Comparison of ENCODE assay signal across 18 cellular contexts in genomic region chr18:45554070-45554767, GRCh38.
A peak's percentile ranks its signal among the peaks of the same experiment; 100 is the strongest.
DNase-seq lines count a peak whose midpoint lies in the region; ATAC-seq, FAIRE-seq and TF ChIP-seq lines count a peak whose summit lies in the region.
"Had no signal": no experiment of that assay in that cellular context is flagged by ENCODE, and none has a peak within 500 bp of the region (broad histone marks: within the 10 kb centered on the region; RNA-seq: fewer than 3 reads in every experiment).

No MANE protein-coding gene starts in this region.

- H3K4me3 ChIP-seq in HepG2 (replicated peaks in 1 of 3; ENCODE audit: insufficient read depth in 1 of 3, low read depth in 2 of 3, low read length in 3 of 3), result no peak overlapping the region
- H3K4me3 ChIP-seq in right lobe of liver, result no peak overlapping the region
- no peak overlapping the region for H3K4me3 ChIP-seq in heart right ventricle
- H3K4me3 ChIP-seq: MG63, PC-9 had no signal

- ATAC-seq in HepG2 (no peak), right lobe of liver (no peak), heart right ventricle (peak; percentile 37 to 76 (median 66))

- 34% methylated on average over 10 of the region's 10 CpGs for WGBS in HepG2 (ENCODE audit: low lambda C conversion rate)
- 62% methylated on average over 10 of the region's 10 CpGs for WGBS in right lobe of liver (ENCODE audit: insufficient coverage, low coverage, low lambda C conversion rate, missing lambda C conversion rate)
- 59 to 67% methylated on average over 10 of the region's 10 CpGs for WGBS in heart right ventricle, 2 donors

- intact Hi-C loops in HepG2 (cut with micrococcal nuclease; ENCODE audit: unreplicated experiment) (no loop called here), right lobe of liver (cut with DNase I) (no loop called here), heart right ventricle (cut with DNase I) (no loop called here)

- CTCF ChIA-PET in HepG2 (lab: Yijun Ruan, JAX; ENCODE audit: low intra/inter-chr PET ratio, low total read pairs), result no interaction called here

- no peaks in the 10 kb centered on the region for H3K79me2 ChIP-seq in HepG2 (ENCODE audit: insufficient read depth, low read length)

- H3K27ac Mint-ChIP-seq in mesothelial cell of epicardium (peak overlapping the region; percentile 70), endothelial cell (ENCODE audit: unreplicated experiment) (no peak overlapping the region)
- H3K27ac Mint-ChIP-seq: CD14-positive monocyte had no signal

- POLR2A ChIA-PET in HepG2 (lab: Yijun Ruan, JAX), result no interaction called here

- no peaks in the 10 kb centered on the region for H3K27me3 Mint-ChIP-seq in mesothelial cell of epicardium (ENCODE audit: low read depth)
- H3K27me3 Mint-ChIP-seq in endothelial cell (ENCODE audit: unreplicated experiment), result peaks cover 2% of the 10 kb centered on the region

- DNase-seq in HepG2 (ENCODE audit: low spot score) (no peak), right lobe of liver (no peak), heart right ventricle (peak; percentile 42), mesothelial cell of epicardium (ENCODE audit: low spot score in 2 of 2, unreplicated experiment in 2 of 2) (no peak), GM20000 (ENCODE audit: low spot score) (no peak), NCI-H446 (lab: John Stamatoyannopoulos, UW) (no peak), endothelial cell (ENCODE audit: low spot score) (no peak)
- DNase-seq: DMS 273 treated with DMSO at 0.1 percent for 48 hours, H7, Karpas-422, MG63, NCI-H1092, NCI-H2171, NCI-H510A, NCI-H82, PC-9 had no signal

- H3K9me3 ChIP-seq in HepG2 (ENCODE audit: low read length), result no peaks in the 10 kb centered on the region
- H3K9me3 ChIP-seq in right lobe of liver, result no peaks in the 10 kb centered on the region
- no peaks in the 10 kb centered on the region for H3K9me3 ChIP-seq in heart right ventricle
- H3K9me3 ChIP-seq: MG63 had no signal

- no peak for FAIRE-seq in HepG2 (lab: Jason Lieb, UNC)
- FAIRE-seq: GM12892 had no signal

- H3K36me3 ChIP-seq in HepG2 (replicated peaks in 1 of 2; ENCODE audit: control insufficient read depth in 1 of 2, insufficient read depth in 2 of 2, low read length in 2 of 2) (no peaks in the 10 kb centered on the region), right lobe of liver (no peaks in the 10 kb centered on the region), heart right ventricle (no peaks in the 10 kb centered on the region)
- H3K36me3 ChIP-seq: MG63 had no signal

- H3K36me3 Mint-ChIP-seq in mesothelial cell of epicardium (no peaks in the 10 kb centered on the region), endothelial cell (ENCODE audit: low read depth, unreplicated experiment) (no peaks in the 10 kb centered on the region)
- H3K36me3 Mint-ChIP-seq: CD14-positive monocyte had no signal

- peaks cover under 1% of the 10 kb centered on the region; the same call in 1 of the 2 replicates for H3K4me1 ChIP-seq in HepG2 (ENCODE audit: insufficient read depth, low read length)
- no peaks in the 10 kb centered on the region for H3K4me1 ChIP-seq in right lobe of liver
- H3K4me1 ChIP-seq in heart right ventricle, result peaks cover 0 to 6% (median 0%) of the 10 kb centered on the region in 9 donors

- H3K27me3 ChIP-seq in HepG2 (ENCODE audit: control insufficient read depth in 1 of 2, insufficient read depth in 2 of 2, low read length in 2 of 2), result no peaks in the 10 kb centered on the region
- H3K27me3 ChIP-seq in right lobe of liver, result no peaks in the 10 kb centered on the region
- peaks cover 0 to 3% (median 0%) of the 10 kb centered on the region in 7 donors for H3K27me3 ChIP-seq in heart right ventricle
- H3K27me3 ChIP-seq: MG63 had no signal

- no peak for TF ChIP-seq RAD21 in HepG2 (CRISPR knock-in tag; IDR thresholded peaks at IDR 0.05)

- H2AFZ ChIP-seq in HepG2 (ENCODE audit: low read length), result no peak overlapping the region
- H2AFZ ChIP-seq: PC-9 had no signal

- BruUV-seq in HepG2 (replicated peaks; lab: Mats Ljungman, UMichigan), result no TSS peak

- peaks cover 4% of the 10 kb centered on the region for H3K9me3 Mint-ChIP-seq in mesothelial cell of epicardium
- H3K9me3 Mint-ChIP-seq in endothelial cell (ENCODE audit: unreplicated experiment), result no peaks in the 10 kb centered on the region

- TF ChIP-seq EP300 in HepG2 (IDR thresholded peaks at IDR 0.05; ENCODE audit: low read depth in 2 of 2, low read length in 2 of 2) (no peak), HepG2 (CRISPR knock-in tag; IDR thresholded peaks at IDR 0.05; ENCODE audit: borderline replicate concordance) (no peak)

- no peak overlapping the region for H3K4me2 ChIP-seq in HepG2 (ENCODE audit: low read depth, low read length)
- H3K4me2 ChIP-seq: PC-9 had no signal

- H4K20me1 ChIP-seq in HepG2 (ENCODE audit: insufficient read depth, low read length), result no peaks in the 10 kb centered on the region

- TF ChIP-seq POLR2A in HepG2 (IDR thresholded peaks at IDR 0.05; ENCODE audit: insufficient read depth in 1 of 2, low read depth in 2 of 2, low read length in 2 of 2) (no peak), right lobe of liver (IDR thresholded peaks at IDR 0.05) (no peak)

- H3K9ac ChIP-seq in HepG2 (ENCODE audit: insufficient read depth, low read depth, low read length), result no peak overlapping the region

- H3K4me1 Mint-ChIP-seq in mesothelial cell of epicardium, result peaks cover 11% of the 10 kb centered on the region
- no peaks in the 10 kb centered on the region for H3K4me1 Mint-ChIP-seq in endothelial cell (ENCODE audit: unreplicated experiment)

- H3K4me3 Mint-ChIP-seq in mesothelial cell of epicardium (no peak overlapping the region), endothelial cell (ENCODE audit: unreplicated experiment) (no peak overlapping the region)
- H3K4me3 Mint-ChIP-seq: CD14-positive monocyte had no signal

- H3K27ac ChIP-seq in HepG2 (ENCODE audit: extremely low read length, insufficient read depth, low read length) (no peak overlapping the region), right lobe of liver (no peak overlapping the region), heart right ventricle (peak overlapping the region in 1 of 10 donors; percentile 35)
- H3K27ac ChIP-seq: PC-9 had no signal

- no peak for TF ChIP-seq CTCF in HepG2 (CRISPR knock-in tag; IDR thresholded peaks at IDR 0.05)
- TF ChIP-seq CTCF in right lobe of liver (IDR thresholded peaks at IDR 0.05), result no peak
- no peak for TF ChIP-seq CTCF in heart right ventricle (IDR thresholded peaks at IDR 0.05)
- no peak for TF ChIP-seq CTCF in mesothelial cell of epicardium (IDR thresholded peaks at IDR 0.05; ENCODE audit: unreplicated experiment)
- no peak for TF ChIP-seq CTCF in GM20000 (IDR thresholded peaks at IDR 0.05; ENCODE audit: extremely low read depth, missing control alignments)
- no peak for TF ChIP-seq CTCF in endothelial cell (IDR thresholded peaks at IDR 0.05; ENCODE audit: unreplicated experiment)

- in situ Hi-C loops in HepG2 (cut with HindIII; ENCODE audit: extremely low pct_ligation_motif_present, low pct_unique_long_range_greater_than_20kb), result no loop called here

TF ChIP-seq in HepG2, 621 proteins besides CTCF, POLR2A, EP300 and RAD21:
- TF ChIP-seq GMEB2 (CRISPR knock-in tag; IDR thresholded peaks at IDR 0.05; ENCODE audit: low read depth), result no peak
- TF ChIP-seq ELF4 (CRISPR knock-in tag; IDR thresholded peaks at IDR 0.05; ENCODE audit: borderline replicate concordance), result no peak
- TF ChIP-seq MAFF (IDR thresholded peaks at IDR 0.05; ENCODE audit: low read depth, low read length), result 0 out of 2 replicates have a peak, but pooled peaks have one; percentile 49
- TF ChIP-seq MAFK (conservative IDR thresholded peaks at IDR 0.05 in 1 of 2, IDR thresholded peaks at IDR 0.05 in 1 of 2; ENCODE audit: low read length in 2 of 2), result peak; percentile 60 to 70

Comparison
In these comparisons a context has a peak if more than half of its experiments do, and no peak if none do; other contexts are left out.
1. ATAC-seq: peak in heart right ventricle (8 of 8); none in HepG2 (single experiment) and right lobe of liver (0 of 4).
2. DNase-seq: peak in heart right ventricle (2 of 2); none in HepG2 (single experiment), right lobe of liver (0 of 3), mesothelial cell of epicardium (0 of 2), GM20000 (single experiment), NCI-H446 (0 of 2) and endothelial cell (single experiment).